In genomic region chr14:95946867-95947266, GRCh38 we compare ENCODE assay signal across 2 cellular contexts.
TF ChIP-seq lines count a peak whose summit lies in the region.

No MANE protein-coding gene starts in this region.

TF ChIP-seq in GM23338, 12 proteins besides CTCF, POLR2A, EP300 and RAD21:
- TF ChIP-seq EZH2phosphoT487 (IDR thresholded peaks at IDR 0.05; ENCODE audit: unreplicated experiment) (no peak), CREB1 (CRISPR knock-in tag; IDR thresholded peaks at IDR 0.05; ENCODE audit: low read depth) (no peak), POLR2AphosphoS5 (IDR thresholded peaks at IDR 0.05; ENCODE audit: low read depth) (no peak), ZNF114 (CRISPR knock-in tag; IDR thresholded peaks at IDR 0.05) (no peak), ZNF331 (CRISPR knock-in tag; IDR thresholded peaks at IDR 0.05; ENCODE audit: low read depth) (no peak), NANOG (IDR thresholded peaks at IDR 0.05; ENCODE audit: borderline replicate concordance) (no peak), STAT1 (IDR thresholded peaks at IDR 0.05; ENCODE audit: unreplicated experiment) (no peak), EZH2 (IDR thresholded peaks at IDR 0.05; ENCODE audit: low read depth, unreplicated experiment) (no peak), JUNB (IDR thresholded peaks at IDR 0.05; ENCODE audit: unreplicated experiment) (no peak), REST (IDR thresholded peaks at IDR 0.05; ENCODE audit: unreplicated experiment) (no peak), ETS1 (IDR thresholded peaks at IDR 0.05) (no peak)
- TF ChIP-seq, protein P1, sequence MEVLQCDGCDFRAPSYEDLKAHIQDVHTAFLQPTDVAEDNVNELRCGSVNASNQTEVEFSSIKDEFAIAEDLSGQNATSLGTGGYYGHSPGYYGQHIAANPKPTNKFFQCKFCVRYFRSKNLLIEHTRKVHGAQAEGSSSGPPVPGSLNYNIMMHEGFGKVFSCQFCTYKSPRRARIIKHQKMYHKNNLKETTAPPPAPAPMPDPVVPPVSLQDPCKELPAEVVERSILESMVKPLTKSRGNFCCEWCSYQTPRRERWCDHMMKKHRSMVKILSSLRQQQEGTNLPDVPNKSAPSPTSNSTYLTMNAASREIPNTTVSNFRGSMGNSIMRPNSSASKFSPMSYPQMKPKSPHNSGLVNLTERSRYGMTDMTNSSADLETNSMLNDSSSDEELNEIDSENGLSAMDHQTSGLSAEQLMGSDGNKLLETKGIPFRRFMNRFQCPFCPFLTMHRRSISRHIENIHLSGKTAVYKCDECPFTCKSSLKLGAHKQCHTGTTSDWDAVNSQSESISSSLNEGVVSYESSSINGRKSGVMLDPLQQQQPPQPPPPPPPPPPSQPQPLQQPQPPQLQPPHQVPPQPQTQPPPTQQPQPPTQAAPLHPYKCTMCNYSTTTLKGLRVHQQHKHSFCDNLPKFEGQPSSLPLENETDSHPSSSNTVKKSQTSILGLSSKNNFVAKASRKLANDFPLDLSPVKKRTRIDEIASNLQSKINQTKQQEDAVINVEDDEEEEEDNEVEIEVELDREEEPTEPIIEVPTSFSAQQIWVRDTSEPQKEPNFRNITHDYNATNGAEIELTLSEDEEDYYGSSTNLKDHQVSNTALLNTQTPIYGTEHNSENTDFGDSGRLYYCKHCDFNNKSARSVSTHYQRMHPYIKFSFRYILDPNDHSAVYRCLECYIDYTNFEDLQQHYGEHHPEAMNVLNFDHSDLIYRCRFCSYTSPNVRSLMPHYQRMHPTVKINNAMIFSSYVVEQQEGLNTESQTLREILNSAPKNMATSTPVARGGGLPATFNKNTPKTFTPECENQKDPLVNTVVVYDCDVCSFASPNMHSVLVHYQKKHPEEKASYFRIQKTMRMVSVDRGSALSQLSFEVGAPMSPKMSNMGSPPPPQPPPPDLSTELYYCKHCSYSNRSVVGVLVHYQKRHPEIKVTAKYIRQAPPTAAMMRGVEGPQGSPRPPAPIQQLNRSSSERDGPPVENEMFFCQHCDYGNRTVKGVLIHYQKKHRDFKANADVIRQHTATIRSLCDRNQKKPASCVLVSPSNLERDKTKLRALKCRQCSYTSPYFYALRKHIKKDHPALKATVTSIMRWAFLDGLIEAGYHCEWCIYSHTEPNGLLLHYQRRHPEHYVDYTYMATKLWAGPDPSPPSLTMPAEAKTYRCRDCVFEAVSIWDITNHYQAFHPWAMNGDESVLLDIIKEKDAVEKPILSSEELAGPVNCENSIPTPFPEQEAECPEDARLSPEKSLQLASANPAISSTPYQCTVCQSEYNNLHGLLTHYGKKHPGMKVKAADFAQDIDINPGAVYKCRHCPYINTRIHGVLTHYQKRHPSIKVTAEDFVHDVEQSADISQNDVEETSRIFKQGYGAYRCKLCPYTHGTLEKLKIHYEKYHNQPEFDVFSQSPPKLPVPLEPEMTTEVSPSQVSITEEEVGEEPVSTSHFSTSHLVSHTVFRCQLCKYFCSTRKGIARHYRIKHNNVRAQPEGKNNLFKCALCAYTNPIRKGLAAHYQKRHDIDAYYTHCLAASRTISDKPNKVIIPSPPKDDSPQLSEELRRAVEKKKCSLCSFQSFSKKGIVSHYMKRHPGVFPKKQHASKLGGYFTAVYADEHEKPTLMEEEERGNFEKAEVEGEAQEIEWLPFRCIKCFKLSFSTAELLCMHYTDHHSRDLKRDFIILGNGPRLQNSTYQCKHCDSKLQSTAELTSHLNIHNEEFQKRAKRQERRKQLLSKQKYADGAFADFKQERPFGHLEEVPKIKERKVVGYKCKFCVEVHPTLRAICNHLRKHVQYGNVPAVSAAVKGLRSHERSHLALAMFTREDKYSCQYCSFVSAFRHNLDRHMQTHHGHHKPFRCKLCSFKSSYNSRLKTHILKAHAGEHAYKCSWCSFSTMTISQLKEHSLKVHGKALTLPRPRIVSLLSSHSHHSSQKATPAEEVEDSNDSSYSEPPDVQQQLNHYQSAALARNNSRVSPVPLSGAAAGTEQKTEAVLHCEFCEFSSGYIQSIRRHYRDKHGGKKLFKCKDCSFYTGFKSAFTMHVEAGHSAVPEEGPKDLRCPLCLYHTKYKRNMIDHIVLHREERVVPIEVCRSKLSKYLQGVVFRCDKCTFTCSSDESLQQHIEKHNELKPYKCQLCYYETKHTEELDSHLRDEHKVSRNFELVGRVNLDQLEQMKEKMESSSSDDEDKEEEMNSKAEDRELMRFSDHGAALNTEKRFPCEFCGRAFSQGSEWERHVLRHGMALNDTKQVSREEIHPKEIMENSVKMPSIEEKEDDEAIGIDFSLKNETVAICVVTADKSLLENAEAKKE (CRISPR knock-in tag; IDR thresholded peaks at IDR 0.05): no peak

TF ChIP-seq in H1, 55 proteins besides CTCF, POLR2A, EP300 and RAD21:
- no peak for TF ChIP-seq CHD2 (IDR thresholded peaks at IDR 0.05; ENCODE audit: low read length)
- TF ChIP-seq GTF2F1 (IDR thresholded peaks at IDR 0.05; ENCODE audit: borderline replicate concordance, low read depth, low read length): no peak
- no peak for TF ChIP-seq POU5F1 (IDR thresholded peaks at IDR 0.05; ENCODE audit: low read depth, low read length)
- TF ChIP-seq SIN3A (conservative IDR thresholded peaks at IDR 0.05 in 1 of 2, IDR thresholded peaks at IDR 0.05 in 1 of 2; ENCODE audit: low read depth in 1 of 2, low read length in 2 of 2): no peak
- TF ChIP-seq, protein P2, sequence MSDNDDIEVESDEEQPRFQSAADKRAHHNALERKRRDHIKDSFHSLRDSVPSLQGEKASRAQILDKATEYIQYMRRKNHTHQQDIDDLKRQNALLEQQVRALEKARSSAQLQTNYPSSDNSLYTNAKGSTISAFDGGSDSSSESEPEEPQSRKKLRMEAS (IDR thresholded peaks at IDR 0.05): peak; percentile 77
- no peak for TF ChIP-seq ASH2L (IDR thresholded peaks at IDR 0.05; ENCODE audit: low read length)
- TF ChIP-seq, protein P3, sequence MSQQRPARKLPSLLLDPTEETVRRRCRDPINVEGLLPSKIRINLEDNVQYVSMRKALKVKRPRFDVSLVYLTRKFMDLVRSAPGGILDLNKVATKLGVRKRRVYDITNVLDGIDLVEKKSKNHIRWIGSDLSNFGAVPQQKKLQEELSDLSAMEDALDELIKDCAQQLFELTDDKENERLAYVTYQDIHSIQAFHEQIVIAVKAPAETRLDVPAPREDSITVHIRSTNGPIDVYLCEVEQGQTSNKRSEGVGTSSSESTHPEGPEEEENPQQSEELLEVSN (IDR thresholded peaks at IDR 0.05): peak; percentile 45; the same call in 1 of the 2 replicates
